ENCODE assay signal across 20 cellular contexts in the genomic region with DNA sequence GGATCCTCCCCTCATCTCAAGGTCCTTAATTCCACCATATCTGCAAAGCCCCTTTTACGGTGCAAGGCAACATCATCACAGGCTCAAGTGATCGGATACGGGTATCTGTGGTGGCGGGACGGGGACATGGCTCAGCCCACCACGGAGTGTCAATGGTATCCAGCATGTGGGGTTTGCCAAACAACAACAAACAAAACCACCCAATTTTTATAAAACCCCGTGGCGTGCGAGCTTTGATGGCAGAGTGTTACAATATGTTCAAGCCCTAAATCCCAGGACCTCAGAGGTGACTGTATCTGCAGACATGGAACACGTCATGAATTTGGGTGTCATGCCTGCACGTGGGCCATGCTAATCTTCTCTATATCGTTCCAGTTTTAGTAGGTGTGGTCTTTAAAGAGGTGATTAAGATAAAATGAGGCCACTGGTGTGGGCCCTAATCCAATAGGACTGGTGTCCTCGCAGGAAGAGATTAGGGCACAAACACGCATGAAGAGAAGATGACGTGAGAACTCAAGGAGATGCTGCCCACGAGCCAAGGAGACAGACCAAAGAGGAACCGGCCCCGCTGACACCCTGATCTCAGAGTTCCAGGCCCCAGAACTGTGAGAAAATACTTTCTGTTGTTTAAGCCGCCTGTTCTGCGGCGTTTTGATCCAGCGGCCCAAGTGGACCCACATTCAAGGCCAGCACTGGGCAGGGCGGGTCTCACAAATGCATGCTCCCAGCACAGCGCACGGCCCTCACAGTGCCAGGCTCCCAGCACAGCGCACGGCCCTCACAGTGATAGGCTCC. TPM values are rescaled to one million over a fixed set of nuclear protein-coding genes. Genes with fewer than 3 reads are reported as not detected.
DNase-seq lines count a peak whose midpoint lies in the region; ATAC-seq and TF ChIP-seq lines count a peak whose summit lies in the region.
"Had no signal": no experiment of that assay in that cellular context is flagged by ENCODE, and none has a peak within 500 bp of the region (broad histone marks: within the 10 kb centered on the region; RNA-seq: fewer than 3 reads in every experiment).

No MANE protein-coding gene starts in this region.

- H3K27ac ChIP-seq in naive thymus-derived CD4-positive, alpha-beta T cell (ENCODE audit: low read depth, low read length), result peak overlapping the region; percentile 69
- H3K27ac ChIP-seq: C4-2B, hepatocyte, SK-N-MC had no signal

- H3K4me1 ChIP-seq in naive thymus-derived CD4-positive, alpha-beta T cell (ENCODE audit: control insufficient read depth in 2 of 2, insufficient read depth in 2 of 2, low read length in 2 of 2), result peaks cover 4 to 26% of the 10 kb centered on the region in 2 donors
- H3K4me1 ChIP-seq: HAP-1, Peyer's patch had no signal

- no peaks in the 10 kb centered on the region for H3K9me3 Mint-ChIP-seq in T-helper 1 cell treated with Interleukin-12 subunit alpha and Interleukin-12 subunit beta and Interleukin-4 antibody, amounts not matched to agents 30 μg/mL and 1 μg/mL, for 36 hours
- no peaks in the 10 kb centered on the region for H3K9me3 Mint-ChIP-seq in activated T-helper 1 cell treated with anti-CD3 and anti-CD28 coated beads, Interleukin-12 subunit alpha, Interleukin-12 subunit beta, Interleukin-2, Interleukin-4 antibody, amounts not matched to agents 30 ng/mL and 10 ng/mL and 1 ng/mL, durations not matched to agents 14 hours and 24 hours and 36 hours
- no peaks in the 10 kb centered on the region for H3K9me3 Mint-ChIP-seq in naive thymus-derived CD4-positive, alpha-beta T cell
- no peaks in the 10 kb centered on the region for H3K9me3 Mint-ChIP-seq in osteocyte (ENCODE audit: unreplicated experiment)
- H3K9me3 Mint-ChIP-seq: memory B cell; natural killer cell treated with Interleukin-12 subunit alpha and Interleukin-12 subunit beta and Interleukin-15 and Interleukin-18, amount 100 ng/mL, for 72 hours had no signal

- H3K4me3 ChIP-seq in naive thymus-derived CD4-positive, alpha-beta T cell (ENCODE audit: low read length), result no peak overlapping the region
- H3K4me3 ChIP-seq: HAP-1, hepatocyte, Peyer's patch, SK-N-MC had no signal

- intact Hi-C loops in activated T-helper 1 cell treated with anti-CD3 and anti-CD28 coated beads, Interleukin-12 subunit alpha, Interleukin-12 subunit beta, Interleukin-2, Interleukin-4 antibody, amounts not matched to agents 30 ng/mL and 10 ng/mL and 1 ng/mL, durations not matched to agents 14 hours and 24 hours and 36 hours (cut with micrococcal nuclease), result no loop called here
- intact Hi-C loops in naive thymus-derived CD4-positive, alpha-beta T cell (cut with micrococcal nuclease), result no loop called here

- DNase-seq in T-helper 1 cell (no peak), G401 (ENCODE audit: low spot score) (peak; percentile 73), osteocyte (ENCODE audit: extremely low spot score, unreplicated experiment) (no peak)
- no peak for DNase-seq in activated T-helper 1 cell treated with anti-CD3 and anti-CD28 coated beads, Interleukin-12 subunit alpha, Interleukin-12 subunit beta, Interleukin-2, Interleukin-4 antibody, amounts not matched to agents 30 ng/mL and 10 ng/mL and 1 ng/mL, durations not matched to agents 14 hours and 24 hours and 36 hours (ENCODE audit: low spot score)
- no peak for DNase-seq in naive thymus-derived CD4-positive, alpha-beta T cell
- DNase-seq in stimulated activated CD4-positive, alpha-beta T cell treated with anti-CD3 and anti-CD28 coated beads, Interleukin-4, amount 100 ng/mL, for 1 hour, result no peak
- DNase-seq: DMS79; NCI-H1105 treated with DMSO at 0.1 percent for 48 hours; NCI-H774; Peyer's patch; stimulated activated CD4-positive, alpha-beta T cell treated with anti-CD3 and anti-CD28 coated beads, Interleukin-12 subunit alpha, Interleukin-12 subunit beta, amount 100 ng/mL, for 4 hours; stimulated activated naive CD4-positive, alpha-beta T cell treated with Interleukin-2 at 50 U/mL for 16 hours had no signal

- H3K4me1 Mint-ChIP-seq in T-helper 1 cell treated with Interleukin-12 subunit alpha and Interleukin-12 subunit beta and Interleukin-4 antibody, amounts not matched to agents 30 μg/mL and 1 μg/mL, for 36 hours (ENCODE audit: low read depth), result peaks cover 33% of the 10 kb centered on the region
- peaks cover 35% of the 10 kb centered on the region for H3K4me1 Mint-ChIP-seq in activated T-helper 1 cell treated with anti-CD3 and anti-CD28 coated beads, Interleukin-12 subunit alpha, Interleukin-12 subunit beta, Interleukin-2, Interleukin-4 antibody, amounts not matched to agents 30 ng/mL and 10 ng/mL and 1 ng/mL, durations not matched to agents 14 hours and 24 hours and 36 hours (ENCODE audit: low read depth)
- peaks cover 23 to 48% (median 41%) of the 10 kb centered on the region in 7 donors for H3K4me1 Mint-ChIP-seq in naive thymus-derived CD4-positive, alpha-beta T cell
- H3K4me1 Mint-ChIP-seq in osteocyte (ENCODE audit: unreplicated experiment), result no peaks in the 10 kb centered on the region

- H3K4me3 Mint-ChIP-seq in T-helper 1 cell treated with Interleukin-12 subunit alpha and Interleukin-12 subunit beta and Interleukin-4 antibody, amounts not matched to agents 30 μg/mL and 1 μg/mL, for 36 hours, result peak overlapping the region; percentile 63
- H3K4me3 Mint-ChIP-seq in activated T-helper 1 cell treated with anti-CD3 and anti-CD28 coated beads, Interleukin-12 subunit alpha, Interleukin-12 subunit beta, Interleukin-2, Interleukin-4 antibody, amounts not matched to agents 30 ng/mL and 10 ng/mL and 1 ng/mL, durations not matched to agents 14 hours and 24 hours and 36 hours, result peak overlapping the region; percentile 66
- H3K4me3 Mint-ChIP-seq in naive thymus-derived CD4-positive, alpha-beta T cell, result peak overlapping the region; percentile 68 to 87 (median 78)
- H3K4me3 Mint-ChIP-seq in osteocyte (ENCODE audit: unreplicated experiment), result no peak overlapping the region
- H3K4me3 Mint-ChIP-seq: memory B cell had no signal

- POLR2A ChIA-PET in naive thymus-derived CD4-positive, alpha-beta T cell (lab: Charles Lee), result interaction anchor here (1.2 to 2.0 kb wide), 5 partner anchors 13 to 124 kb away, joined by 3 to 10 read pairs (median 6); a partner anchor contains a TSS

- H3K27me3 Mint-ChIP-seq in T-helper 1 cell treated with Interleukin-12 subunit alpha and Interleukin-12 subunit beta and Interleukin-4 antibody, amounts not matched to agents 30 μg/mL and 1 μg/mL, for 36 hours (ENCODE audit: low read depth), result no peaks in the 10 kb centered on the region
- no peaks in the 10 kb centered on the region for H3K27me3 Mint-ChIP-seq in activated T-helper 1 cell treated with anti-CD3 and anti-CD28 coated beads, Interleukin-12 subunit alpha, Interleukin-12 subunit beta, Interleukin-2, Interleukin-4 antibody, amounts not matched to agents 30 ng/mL and 10 ng/mL and 1 ng/mL, durations not matched to agents 14 hours and 24 hours and 36 hours (ENCODE audit: insufficient read depth)
- H3K27me3 Mint-ChIP-seq in naive thymus-derived CD4-positive, alpha-beta T cell, result no peaks in the 10 kb centered on the region
- H3K27me3 Mint-ChIP-seq in osteocyte (ENCODE audit: unreplicated experiment), result no peaks in the 10 kb centered on the region
- H3K27me3 Mint-ChIP-seq: memory B cell; natural killer cell treated with Interleukin-12 subunit alpha and Interleukin-12 subunit beta and Interleukin-15 and Interleukin-18, amount 100 ng/mL, for 72 hours had no signal

- peak overlapping the region; percentile 85 for H3K27ac Mint-ChIP-seq in T-helper 1 cell treated with Interleukin-12 subunit alpha and Interleukin-12 subunit beta and Interleukin-4 antibody, amounts not matched to agents 30 μg/mL and 1 μg/mL, for 36 hours
- H3K27ac Mint-ChIP-seq in activated T-helper 1 cell treated with anti-CD3 and anti-CD28 coated beads, Interleukin-12 subunit alpha, Interleukin-12 subunit beta, Interleukin-2, Interleukin-4 antibody, amounts not matched to agents 30 ng/mL and 10 ng/mL and 1 ng/mL, durations not matched to agents 14 hours and 24 hours and 36 hours, result peak overlapping the region; percentile 95
- H3K27ac Mint-ChIP-seq in naive thymus-derived CD4-positive, alpha-beta T cell, result peak overlapping the region; percentile 80 to 98 (median 95)
- no peak overlapping the region for H3K27ac Mint-ChIP-seq in osteocyte (ENCODE audit: unreplicated experiment)
- H3K27ac Mint-ChIP-seq: memory B cell had no signal

- H3K9me3 ChIP-seq in naive thymus-derived CD4-positive, alpha-beta T cell (ENCODE audit: control insufficient read depth in 2 of 3, low read length in 3 of 3), result no peaks in the 10 kb centered on the region
- H3K9me3 ChIP-seq: HAP-1, Peyer's patch had no signal

- in situ Hi-C loops in G401 (cut with HindIII; ENCODE audit: low sequenced_read_pairs), result no loop called here

- no peak for ATAC-seq in naive thymus-derived CD4-positive, alpha-beta T cell
- no peak for ATAC-seq in HG02938 (IDR thresholded peaks at IDR 0.05; ENCODE audit: unreplicated experiment)

- peaks cover 34% of the 10 kb centered on the region for H3K36me3 Mint-ChIP-seq in T-helper 1 cell treated with Interleukin-12 subunit alpha and Interleukin-12 subunit beta and Interleukin-4 antibody, amounts not matched to agents 30 μg/mL and 1 μg/mL, for 36 hours (ENCODE audit: low read depth)
- peaks cover 39% of the 10 kb centered on the region for H3K36me3 Mint-ChIP-seq in activated T-helper 1 cell treated with anti-CD3 and anti-CD28 coated beads, Interleukin-12 subunit alpha, Interleukin-12 subunit beta, Interleukin-2, Interleukin-4 antibody, amounts not matched to agents 30 ng/mL and 10 ng/mL and 1 ng/mL, durations not matched to agents 14 hours and 24 hours and 36 hours (ENCODE audit: low read depth)
- peaks cover 0 to 46% (median 4%) of the 10 kb centered on the region in 5 donors for H3K36me3 Mint-ChIP-seq in naive thymus-derived CD4-positive, alpha-beta T cell
- H3K36me3 Mint-ChIP-seq in osteocyte (ENCODE audit: unreplicated experiment), result peaks cover 26% of the 10 kb centered on the region

- CTCF ChIA-PET in naive thymus-derived CD4-positive, alpha-beta T cell (lab: Charles Lee), result no interaction called here

- TF ChIP-seq CTCF in osteocyte (IDR thresholded peaks at IDR 0.05), result no peak

- no peaks in the 10 kb centered on the region for H3K27me3 ChIP-seq in naive thymus-derived CD4-positive, alpha-beta T cell (ENCODE audit: control insufficient read depth in 2 of 2, insufficient read depth in 2 of 2, low read length in 2 of 2)
- H3K27me3 ChIP-seq: hepatocyte, Peyer's patch had no signal

- peaks cover 0 to 15% (median 0%) of the 10 kb centered on the region in 3 experiments for H3K36me3 ChIP-seq in naive thymus-derived CD4-positive, alpha-beta T cell (ENCODE audit: control insufficient read depth in 2 of 3, insufficient read depth in 3 of 3, low read length in 3 of 3)
- H3K36me3 ChIP-seq: HAP-1 had no signal

RNA-seq across cellular contexts. Expression of a gene that starts 6.6 kb away (rescaled TPM):
- total RNA-seq in G401 (2014; rRNA removed; shearing (Covaris generic)), result 13.6 and 24.7 TPM in 2 replicates
- 78.7 and 86.9 TPM in 2 replicates for total RNA-seq in activated T-helper 1 cell treated with anti-CD3 and anti-CD28 coated beads, Interleukin-12 subunit alpha, Interleukin-12 subunit beta, Interleukin-2, Interleukin-4 antibody, amounts not matched to agents 30 ng/mL and 10 ng/mL and 1 ng/mL, durations not matched to agents 14 hours and 24 hours and 36 hours
- 10 to 100 TPM; 46.3 to 65.7 (median 63.6) TPM for total RNA-seq in naive thymus-derived CD4-positive, alpha-beta T cell
- 10 to 100 TPM; 11.7 to 16.6 TPM for polyA plus RNA-seq in naive thymus-derived CD4-positive, alpha-beta T cell
- total RNA-seq in osteocyte, result 104 and 114 TPM in 2 replicates

RNA-seq across cellular contexts. Expression of a gene that starts 52.1 kb away (rescaled TPM):
- 32.5 and 38.6 TPM in 2 replicates for total RNA-seq in G401 (2014; rRNA removed; shearing (Covaris generic))
- total RNA-seq in activated T-helper 1 cell treated with anti-CD3 and anti-CD28 coated beads, Interleukin-12 subunit alpha, Interleukin-12 subunit beta, Interleukin-2, Interleukin-4 antibody, amounts not matched to agents 30 ng/mL and 10 ng/mL and 1 ng/mL, durations not matched to agents 14 hours and 24 hours and 36 hours, result 63.7 and 65.6 TPM in 2 replicates
- total RNA-seq in naive thymus-derived CD4-positive, alpha-beta T cell, result 10 to 100 TPM; 66.7 to 97.8 (median 81.7) TPM
- 10 to 100 TPM; 25.2 to 44.4 TPM for polyA plus RNA-seq in naive thymus-derived CD4-positive, alpha-beta T cell
- 58.4 and 63.3 TPM in 2 replicates for total RNA-seq in osteocyte
